Comparison of ENCODE assay signal across 1 cellular context in the genomic region with DNA sequence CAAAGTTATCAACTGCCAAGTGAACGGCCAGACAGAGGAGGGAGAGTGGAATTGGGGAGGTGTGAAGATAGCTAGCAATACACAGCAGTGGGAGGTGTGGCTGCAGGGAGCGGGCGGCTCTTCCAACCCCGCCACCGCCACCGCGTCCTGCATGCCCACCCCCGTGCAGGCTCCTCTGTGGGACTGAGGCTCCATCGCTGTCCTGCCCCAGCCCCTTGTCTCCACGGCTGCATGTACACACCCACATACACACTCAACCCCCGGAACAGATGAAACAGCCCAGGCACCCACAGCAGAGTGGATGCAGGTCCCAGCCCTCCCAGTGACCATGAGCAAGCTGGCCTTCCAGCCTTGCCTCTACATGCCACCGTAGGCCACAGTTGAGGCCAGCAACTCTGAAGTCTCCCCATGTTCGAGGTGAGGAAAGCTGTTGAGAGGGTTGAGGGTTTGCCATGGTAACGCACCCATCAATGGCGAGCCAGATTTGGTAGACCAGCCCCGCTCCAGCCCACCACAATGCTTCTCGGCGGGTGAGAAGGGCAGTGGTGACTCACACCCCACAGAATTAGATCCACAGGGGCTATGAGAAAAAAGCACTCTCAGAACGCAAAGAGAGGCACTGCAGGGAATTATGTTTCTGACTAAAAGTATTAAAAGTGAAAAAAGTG.
A peak's percentile ranks its signal among the peaks of the same experiment; 100 is the strongest.
TF ChIP-seq lines count a peak whose summit lies in the region.

No MANE protein-coding gene starts in this region.

TF ChIP-seq in K562, 482 proteins besides CTCF, POLR2A, EP300 and RAD21 (continued from another document):
- TF ChIP-seq, protein P1, sequence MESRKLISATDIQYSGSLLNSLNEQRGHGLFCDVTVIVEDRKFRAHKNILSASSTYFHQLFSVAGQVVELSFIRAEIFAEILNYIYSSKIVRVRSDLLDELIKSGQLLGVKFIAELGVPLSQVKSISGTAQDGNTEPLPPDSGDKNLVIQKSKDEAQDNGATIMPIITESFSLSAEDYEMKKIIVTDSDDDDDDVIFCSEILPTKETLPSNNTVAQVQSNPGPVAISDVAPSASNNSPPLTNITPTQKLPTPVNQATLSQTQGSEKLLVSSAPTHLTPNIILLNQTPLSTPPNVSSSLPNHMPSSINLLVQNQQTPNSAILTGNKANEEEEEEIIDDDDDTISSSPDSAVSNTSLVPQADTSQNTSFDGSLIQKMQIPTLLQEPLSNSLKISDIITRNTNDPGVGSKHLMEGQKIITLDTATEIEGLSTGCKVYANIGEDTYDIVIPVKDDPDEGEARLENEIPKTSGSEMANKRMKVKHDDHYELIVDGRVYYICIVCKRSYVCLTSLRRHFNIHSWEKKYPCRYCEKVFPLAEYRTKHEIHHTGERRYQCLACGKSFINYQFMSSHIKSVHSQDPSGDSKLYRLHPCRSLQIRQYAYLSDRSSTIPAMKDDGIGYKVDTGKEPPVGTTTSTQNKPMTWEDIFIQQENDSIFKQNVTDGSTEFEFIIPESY (CRISPR knock-in tag; IDR thresholded peaks at IDR 0.05): peak; percentile 56; the same call in 1 of the 2 replicates
